ENCODE assay signal across 14 cellular contexts in genomic region chr5:74850016-74850415, GRCh38. TPM values are rescaled to one million over a fixed set of nuclear protein-coding genes. Genes with fewer than 3 reads are reported as not detected.
DNase-seq lines count a peak whose midpoint lies in the region; ATAC-seq and TF ChIP-seq lines count a peak whose summit lies in the region.
"Had no signal": no experiment of that assay in that cellular context is flagged by ENCODE, and none has a peak within 500 bp of the region (broad histone marks: within the 10 kb centered on the region; RNA-seq: fewer than 3 reads in every experiment).

No MANE protein-coding gene starts in this region.

- H3K4me2 ChIP-seq in GM23338 (peak overlapping the region; percentile 6), mesendoderm (ENCODE audit: low read length) (no peak overlapping the region)

- TF ChIP-seq CTCF in GM23338 (conservative IDR thresholded peaks at IDR 0.05; ENCODE audit: low read depth in 2 of 2) (no peak), Panc1 (IDR thresholded peaks at IDR 0.05) (no peak), endodermal cell (conservative IDR thresholded peaks at IDR 0.05) (no peak)

- no peak for ATAC-seq in GM23338
- ATAC-seq in Panc1, result no peak

- H3K23ac ChIP-seq in mesendoderm (ENCODE audit: low read length), result no peak overlapping the region

- no peak overlapping the region for H2BK5ac ChIP-seq in mesendoderm (ENCODE audit: low read length)

- in situ Hi-C loops in Panc1 (cut with HindIII; ENCODE audit: low pct_unique_long_range_greater_than_20kb, low sequenced_read_pairs), result no loop called here

- no peak overlapping the region for H2BK120ac ChIP-seq in mesendoderm (ENCODE audit: low read depth, low read length)

- H3K4ac ChIP-seq in mesendoderm (ENCODE audit: low read depth, low read length), result no peak overlapping the region

- intact Hi-C loops in Panc1 (cut with micrococcal nuclease; ENCODE audit: unreplicated experiment), result no loop called here
- intact Hi-C loops in activated T-helper 2 cell treated with anti-CD3 and anti-CD28 coated beads, Interferon-gamma antibody, Interleukin-2, Interleukin-4, amounts not matched to agents 10 μg/mL and 5 μg/mL and 100 μg/mL, durations not matched to agents 14 hours and 24 hours and 36 hours (cut with micrococcal nuclease), result no loop called here

- DNase-seq in GM23338 (ENCODE audit: low spot score), result no peak
- DNase-seq in Panc1 (ENCODE audit: low read depth, low spot score), result no peak
- peak; percentile 3 for DNase-seq in amniotic epithelial cell (ENCODE audit: low read depth)
- no peak for DNase-seq in mesendoderm
- no peak for DNase-seq in endodermal cell
- DNase-seq in NK-92 treated with Interleukin-12 subunit alpha and Interleukin-12 subunit beta, amount 100 ng/mL, for 24 hours (lab: John Stamatoyannopoulos, UW), result no peak
- no peak for DNase-seq in activated T-helper 2 cell treated with anti-CD3 and anti-CD28 coated beads, Interferon-gamma antibody, Interleukin-2, Interleukin-4, amounts not matched to agents 10 μg/mL and 5 μg/mL and 100 μg/mL, durations not matched to agents 14 hours and 24 hours and 36 hours (ENCODE audit: low spot score)
- DNase-seq: C1 segment of cervical spinal cord; Calu3; CD4-positive, alpha-beta T cell; DMS 273 treated with DMSO at 0.1 percent for 48 hours; GOT3; H9 had no signal

- no peak overlapping the region for H2AK5ac ChIP-seq in mesendoderm (ENCODE audit: low read length)

- BruUV-seq in Panc1 (replicated peaks; lab: Mats Ljungman, UMichigan), result no TSS peak

- H3K36me3 Mint-ChIP-seq in GM23338 (ENCODE audit: low read depth) (peaks cover 11% of the 10 kb centered on the region), endodermal cell (ENCODE audit: low read depth) (peaks cover 7% of the 10 kb centered on the region)
- H3K36me3 Mint-ChIP-seq in activated T-helper 2 cell treated with anti-CD3 and anti-CD28 coated beads, Interferon-gamma antibody, Interleukin-2, Interleukin-4, amounts not matched to agents 10 μg/mL and 5 μg/mL and 100 μg/mL, durations not matched to agents 14 hours and 24 hours and 36 hours (ENCODE audit: low read depth), result no peaks in the 10 kb centered on the region

- H3K4me1 ChIP-seq in GM23338 (ENCODE audit: insufficient read depth) (peaks cover 83% of the 10 kb centered on the region), Panc1 (ENCODE audit: control insufficient read depth, insufficient read depth, low read length) (peaks cover 19% of the 10 kb centered on the region), mesendoderm (ENCODE audit: control insufficient read depth, low read depth, low read length) (peaks cover 8% of the 10 kb centered on the region), endodermal cell (ENCODE audit: control insufficient read depth, insufficient read depth, low read length) (peaks cover 4% of the 10 kb centered on the region)

- CTCF ChIA-PET in Panc1 (lab: Charles Lee), result no interaction called here

- H3K27me3 ChIP-seq in GM23338 (ENCODE audit: insufficient read depth) (no peaks in the 10 kb centered on the region), Panc1 (ENCODE audit: control insufficient read depth, insufficient read depth, low read length) (no peaks in the 10 kb centered on the region), mesendoderm (ENCODE audit: insufficient read depth, low read length, poor library complexity) (no peaks in the 10 kb centered on the region), endodermal cell (ENCODE audit: control insufficient read depth, insufficient read depth, low read length, poor library complexity, severe bottlenecking) (no peaks in the 10 kb centered on the region)

- H3K79me2 ChIP-seq in GM23338 (replicated peaks; ENCODE audit: insufficient read depth) (peaks cover 100% of the 10 kb centered on the region), mesendoderm (ENCODE audit: control insufficient read depth, insufficient read depth, low read length) (peaks cover 73% of the 10 kb centered on the region)

- no peaks in the 10 kb centered on the region for H3F3A ChIP-seq in GM23338 (replicated peaks; ENCODE audit: low read depth)

- H3K27me3 Mint-ChIP-seq in GM23338 (ENCODE audit: insufficient read depth, low read depth, poor library complexity), result no peaks in the 10 kb centered on the region
- no peaks in the 10 kb centered on the region for H3K27me3 Mint-ChIP-seq in endodermal cell (ENCODE audit: insufficient read depth)
- H3K27me3 Mint-ChIP-seq in activated T-helper 2 cell treated with anti-CD3 and anti-CD28 coated beads, Interferon-gamma antibody, Interleukin-2, Interleukin-4, amounts not matched to agents 10 μg/mL and 5 μg/mL and 100 μg/mL, durations not matched to agents 14 hours and 24 hours and 36 hours (ENCODE audit: low read depth), result no peaks in the 10 kb centered on the region
- H3K27me3 Mint-ChIP-seq: B cell; CD4-positive, alpha-beta T cell had no signal

- H3K4me3 Mint-ChIP-seq in GM23338 (no peak overlapping the region), endodermal cell (no peak overlapping the region)
- no peak overlapping the region for H3K4me3 Mint-ChIP-seq in activated T-helper 2 cell treated with anti-CD3 and anti-CD28 coated beads, Interferon-gamma antibody, Interleukin-2, Interleukin-4, amounts not matched to agents 10 μg/mL and 5 μg/mL and 100 μg/mL, durations not matched to agents 14 hours and 24 hours and 36 hours (ENCODE audit: low read depth)
- H3K4me3 Mint-ChIP-seq: B cell, H9 had no signal

- H3K27ac Mint-ChIP-seq in GM23338 (peak overlapping the region; percentile 8; the same call in 1 of the 2 replicates), endodermal cell (no peak overlapping the region)
- no peak overlapping the region for H3K27ac Mint-ChIP-seq in activated T-helper 2 cell treated with anti-CD3 and anti-CD28 coated beads, Interferon-gamma antibody, Interleukin-2, Interleukin-4, amounts not matched to agents 10 μg/mL and 5 μg/mL and 100 μg/mL, durations not matched to agents 14 hours and 24 hours and 36 hours
- H3K27ac Mint-ChIP-seq: B cell had no signal

- no peak overlapping the region for H3K56ac ChIP-seq in mesendoderm (ENCODE audit: low read length)

- no peaks in the 10 kb centered on the region for H3K9me3 ChIP-seq in Panc1 (ENCODE audit: control insufficient read depth, insufficient read depth, low read depth, low read length)
- H3K9me3 ChIP-seq in endodermal cell (ENCODE audit: control insufficient read depth, low read length), result peaks cover 3% of the 10 kb centered on the region

- H3K9ac ChIP-seq in mesendoderm (ENCODE audit: low read length), result no peak overlapping the region
- no peak overlapping the region for H3K9ac ChIP-seq in endodermal cell (ENCODE audit: extremely low read depth, low read length, poor library complexity, severe bottlenecking)

- peak overlapping the region; percentile 76 for H4K8ac ChIP-seq in mesendoderm (ENCODE audit: low read depth, low read length)

- H3K79me1 ChIP-seq in mesendoderm (ENCODE audit: low read length), result peaks cover 4% of the 10 kb centered on the region

- POLR2A ChIA-PET in Panc1 (lab: Charles Lee), result interaction anchor here (0.7 kb wide), 1 partner anchor 77 kb away, joined by 5 read pairs; no protein-coding TSS in a partner anchor

- H3K9me2 ChIP-seq in GM23338 (ENCODE audit: insufficient read depth), result no peaks in the 10 kb centered on the region

- peaks cover 74% of the 10 kb centered on the region for H3K4me1 Mint-ChIP-seq in GM23338
- peaks cover 43% of the 10 kb centered on the region for H3K4me1 Mint-ChIP-seq in endodermal cell
- peaks cover 10% of the 10 kb centered on the region for H3K4me1 Mint-ChIP-seq in activated T-helper 2 cell treated with anti-CD3 and anti-CD28 coated beads, Interferon-gamma antibody, Interleukin-2, Interleukin-4, amounts not matched to agents 10 μg/mL and 5 μg/mL and 100 μg/mL, durations not matched to agents 14 hours and 24 hours and 36 hours (ENCODE audit: low read depth)

- H3K27ac ChIP-seq in GM23338 (ENCODE audit: low read depth) (peak overlapping the region; percentile 29; the same call in 1 of the 2 replicates), Panc1 (ENCODE audit: low read length) (peak overlapping the region; percentile 40; the same call in 1 of the 2 replicates), mesendoderm (ENCODE audit: low read depth, low read length) (no peak overlapping the region), endodermal cell (ENCODE audit: low read depth, low read length) (no peak overlapping the region)

- H3K9me3 Mint-ChIP-seq in GM23338, result no peaks in the 10 kb centered on the region; the same call in 2 of the 3 replicates
- H3K9me3 Mint-ChIP-seq in endodermal cell, result peaks cover 4% of the 10 kb centered on the region
- H3K9me3 Mint-ChIP-seq in activated T-helper 2 cell treated with anti-CD3 and anti-CD28 coated beads, Interferon-gamma antibody, Interleukin-2, Interleukin-4, amounts not matched to agents 10 μg/mL and 5 μg/mL and 100 μg/mL, durations not matched to agents 14 hours and 24 hours and 36 hours, result peaks cover 4% of the 10 kb centered on the region
- H3K9me3 Mint-ChIP-seq: CD4-positive, alpha-beta T cell; H9 had no signal

- H3K18ac ChIP-seq in mesendoderm (ENCODE audit: low read length), result peak overlapping the region; percentile 75

- H4K20me1 ChIP-seq in GM23338 (replicated peaks; ENCODE audit: insufficient read depth), result peaks cover 67% of the 10 kb centered on the region

- H3K4me3 ChIP-seq in GM23338 (no peak overlapping the region), Panc1 (ENCODE audit: low read depth in 2 of 2, low read length in 2 of 2) (no peak overlapping the region), mesendoderm (ENCODE audit: low read length) (no peak overlapping the region), endodermal cell (ENCODE audit: low read length) (no peak overlapping the region)

- H3K36me3 ChIP-seq in GM23338 (ENCODE audit: insufficient read depth) (no peaks in the 10 kb centered on the region), Panc1 (ENCODE audit: control insufficient read depth, insufficient read depth, low read length) (no peaks in the 10 kb centered on the region), mesendoderm (ENCODE audit: control insufficient read depth, insufficient read depth, low read length) (no peaks in the 10 kb centered on the region), endodermal cell (ENCODE audit: control insufficient read depth, insufficient read depth, low read length) (no peaks in the 10 kb centered on the region)

- no CpG with 5 or more reads among the region's 8 CpGs for WGBS in mesendoderm (ENCODE audit: extremely low coverage, insufficient coverage, low lambda C conversion rate)
- WGBS in endodermal cell (ENCODE audit: insufficient coverage in 1 of 2, insufficient read length in 1 of 2), 2 experiments, result 93 to 97% methylated on average over 4 to 8 of the region's 8 CpGs

- no peak overlapping the region for H2AFZ ChIP-seq in GM23338

- H4K5ac ChIP-seq in mesendoderm (ENCODE audit: low read length), result no peak overlapping the region

- no peak overlapping the region for H2BK15ac ChIP-seq in mesendoderm (replicated peaks; ENCODE audit: low read depth)

RNA-seq across cellular contexts. Expression of gene FAM169A, which starts 16.2 kb away (rescaled TPM):
- total RNA-seq in GM23338 (2014; rRNA removed; shearing (Covaris generic)), result 78.7 and 97.7 TPM in 2 replicates
- polyA plus RNA-seq in GM23338 (2016; fragmentation: Nextera tagmentation; extraction: Ambion mirVana), result 12.2 and 16.9 TPM in 2 replicates
- total RNA-seq in Panc1 (2021; ENCODE audit: unreplicated experiment), result 23.1 TPM
- 5.1 TPM for polyA plus RNA-seq in Panc1 (2012; ENCODE audit: insufficient read length)
- polyA plus RNA-seq in mesendoderm (2013, experiment 1 of 2), result 25.3 TPM
- polyA plus RNA-seq in mesendoderm (2013, experiment 2 of 2), result 24.4 TPM
- 10 to 100 TPM; 49.8 to 50.5 TPM for total RNA-seq in endodermal cell
- polyA plus RNA-seq in endodermal cell (2013, experiment 1 of 2), result 9.2 TPM
- polyA plus RNA-seq in endodermal cell (2013, experiment 2 of 2), result 7.9 TPM
- 1.9 and 2.1 TPM in 2 replicates for total RNA-seq in activated T-helper 2 cell treated with anti-CD3 and anti-CD28 coated beads, Interferon-gamma antibody, Interleukin-2, Interleukin-4, amounts not matched to agents 10 μg/mL and 5 μg/mL and 100 μg/mL, durations not matched to agents 14 hours and 24 hours and 36 hours

Comparison
In these comparisons a context has a peak if more than half of its experiments do, and no peak if none do; other contexts are left out.
1. H3K27ac ChIP-seq: peak in GM23338 (single experiment) and Panc1 (single experiment); none in mesendoderm (single experiment) and endodermal cell (single experiment).